Comparison of ENCODE assay signal across 1 cellular context in the genomic region with DNA sequence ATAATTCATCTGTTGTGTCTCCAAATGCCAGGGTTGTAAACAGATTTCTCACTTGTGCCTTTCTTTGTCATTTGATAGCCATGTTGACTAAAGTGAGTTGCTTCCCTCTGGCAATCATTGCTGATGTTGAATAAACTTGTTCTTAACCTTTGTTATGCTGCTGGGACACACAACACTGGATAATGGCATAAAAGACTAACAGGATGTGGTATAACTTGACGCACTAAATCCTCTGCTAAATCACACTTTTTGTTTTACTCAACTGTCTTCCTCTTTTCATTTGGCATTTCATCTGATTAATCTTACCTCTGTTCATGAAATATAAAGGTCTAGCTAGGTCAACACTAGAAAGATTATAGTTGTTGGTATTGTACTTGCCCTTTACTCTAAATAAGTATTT.
TF ChIP-seq lines count a peak whose summit lies in the region.

No MANE protein-coding gene starts in this region.

TF ChIP-seq in IMR-90, 13 proteins besides CTCF, POLR2A, EP300 and RAD21:
- TF ChIP-seq CEBPB (IDR thresholded peaks at IDR 0.05; ENCODE audit: low read depth, low read length) (no peak), NFE2L2 (IDR thresholded peaks at IDR 0.05; ENCODE audit: low read depth, low read length) (no peak), BHLHE40 (IDR thresholded peaks at IDR 0.05; ENCODE audit: low read depth, low read length) (no peak), RFX5 (IDR thresholded peaks at IDR 0.05; ENCODE audit: low read depth, low read length) (no peak), MAFK (IDR thresholded peaks at IDR 0.05; ENCODE audit: low read depth, low read length) (no peak), MAZ (IDR thresholded peaks at IDR 0.05; ENCODE audit: borderline replicate concordance, low read depth, low read length) (no peak), MXI1 (IDR thresholded peaks at IDR 0.05; ENCODE audit: borderline replicate concordance, low read depth, low read length) (no peak), SMC3 (IDR thresholded peaks at IDR 0.05; ENCODE audit: low read depth, low read length) (no peak), FOS (IDR thresholded peaks at IDR 0.05; ENCODE audit: low read depth, low read length) (no peak), CHD1 (IDR thresholded peaks at IDR 0.05; ENCODE audit: low read depth, low read length) (no peak), RCOR1 (IDR thresholded peaks at IDR 0.05; ENCODE audit: insufficient replicate concordance, low read length) (no peak)
- TF ChIP-seq, protein P1, sequence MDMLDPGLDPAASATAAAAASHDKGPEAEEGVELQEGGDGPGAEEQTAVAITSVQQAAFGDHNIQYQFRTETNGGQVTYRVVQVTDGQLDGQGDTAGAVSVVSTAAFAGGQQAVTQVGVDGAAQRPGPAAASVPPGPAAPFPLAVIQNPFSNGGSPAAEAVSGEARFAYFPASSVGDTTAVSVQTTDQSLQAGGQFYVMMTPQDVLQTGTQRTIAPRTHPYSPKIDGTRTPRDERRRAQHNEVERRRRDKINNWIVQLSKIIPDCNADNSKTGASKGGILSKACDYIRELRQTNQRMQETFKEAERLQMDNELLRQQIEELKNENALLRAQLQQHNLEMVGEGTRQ (IDR thresholded peaks at IDR 0.05; ENCODE audit: low read depth, low read length), result no peak
- TF ChIP-seq, protein P2, sequence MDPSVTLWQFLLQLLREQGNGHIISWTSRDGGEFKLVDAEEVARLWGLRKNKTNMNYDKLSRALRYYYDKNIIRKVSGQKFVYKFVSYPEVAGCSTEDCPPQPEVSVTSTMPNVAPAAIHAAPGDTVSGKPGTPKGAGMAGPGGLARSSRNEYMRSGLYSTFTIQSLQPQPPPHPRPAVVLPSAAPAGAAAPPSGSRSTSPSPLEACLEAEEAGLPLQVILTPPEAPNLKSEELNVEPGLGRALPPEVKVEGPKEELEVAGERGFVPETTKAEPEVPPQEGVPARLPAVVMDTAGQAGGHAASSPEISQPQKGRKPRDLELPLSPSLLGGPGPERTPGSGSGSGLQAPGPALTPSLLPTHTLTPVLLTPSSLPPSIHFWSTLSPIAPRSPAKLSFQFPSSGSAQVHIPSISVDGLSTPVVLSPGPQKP (IDR thresholded peaks at IDR 0.05; ENCODE audit: borderline replicate concordance, low read depth, low read length), result no peak
